In the genomic region with DNA sequence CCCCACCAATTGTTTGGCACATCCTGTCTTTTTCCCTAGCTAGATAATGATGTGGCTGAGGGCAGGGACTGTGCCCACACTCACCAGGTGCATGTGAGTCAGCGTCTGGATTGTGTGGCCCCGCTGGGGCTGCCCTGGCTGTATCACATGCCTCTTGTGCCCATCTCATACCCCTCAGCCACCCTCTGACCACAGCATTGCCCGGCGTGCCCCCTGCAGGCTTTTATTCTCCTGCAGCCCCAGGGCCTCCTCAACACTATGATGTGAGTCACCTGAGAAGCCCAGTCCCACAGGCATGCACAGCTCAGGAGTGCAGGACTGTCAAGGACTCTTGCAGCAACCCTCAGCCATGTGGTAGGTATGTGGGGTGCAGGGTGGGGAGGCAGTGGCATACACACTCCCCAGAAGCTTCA, we compare ENCODE assay signal across 15 cellular contexts. TPM values are rescaled to one million over a fixed set of nuclear protein-coding genes. Genes with fewer than 3 reads are reported as not detected.
DNase-seq lines count a peak whose midpoint lies in the region; ATAC-seq and TF ChIP-seq lines count a peak whose summit lies in the region.
"Had no signal": no experiment of that assay in that cellular context is flagged by ENCODE, and none has a peak within 500 bp of the region (broad histone marks: within the 10 kb centered on the region; RNA-seq: fewer than 3 reads in every experiment).

No MANE protein-coding gene starts in this region.

- DNase-seq in DMS153 (lab: John Stamatoyannopoulos, UW) = peak; percentile 43
- no peak for DNase-seq in DMS153 treated with DMSO at 0.1 percent for 48 hours (lab: John Stamatoyannopoulos, UW; ENCODE audit: unreplicated experiment)
- peak; percentile 23 for DNase-seq in NB4 (ENCODE audit: low read depth)
- no peak for DNase-seq in astrocyte of the cerebellum (ENCODE audit: low read depth)
- DNase-seq in posterior vena cava (ENCODE audit: low spot score) = peak; percentile 69
- no peak for DNase-seq in ureter (ENCODE audit: low spot score)
- no peak for DNase-seq in HT-29 (ENCODE audit: low spot score)
- DNase-seq: activated CD4-positive, alpha-beta T cell treated with anti-CD3 and anti-CD28 coated beads, Interleukin-2, amount 50 U/mL, for 48 hours; body of pancreas; Kasumi-1; left ventricle myocardium inferior; naive thymus-derived CD8-positive, alpha-beta T cell; T-helper 2 cell had no signal

- intact Hi-C loops in posterior vena cava (cut with DNase I) = no loop called here

- in situ Hi-C loops in astrocyte of the cerebellum (cut with HindIII; ENCODE audit: low sequenced_read_pairs) = no loop called here

- TF ChIP-seq POLR2A in NB4 (IDR thresholded peaks at IDR 0.05; ENCODE audit: extremely low read depth, insufficient read length) = no peak

- no peak for ATAC-seq in HG03045 (IDR thresholded peaks at IDR 0.05; ENCODE audit: unreplicated experiment)
- ATAC-seq: body of pancreas; naive thymus-derived CD8-positive, alpha-beta T cell had no signal

- TF ChIP-seq CTCF in NB4 (IDR thresholded peaks at IDR 0.05; ENCODE audit: low read depth, low read length) (no peak), astrocyte of the cerebellum (IDR thresholded peaks at IDR 0.05; ENCODE audit: low read depth, low read length, missing control alignments) (peak; percentile 12)

- H3K4me3 ChIP-seq in NB4 (ENCODE audit: low read depth, low read length) (no peak overlapping the region), astrocyte of the cerebellum (ENCODE audit: low read depth, low read length) (no peak overlapping the region)
- H3K4me3 ChIP-seq: body of pancreas, left ventricle myocardium inferior had no signal

RNA-seq across cellular contexts. Expression of a gene that starts 14.8 kb away (rescaled TPM):
- 1 to 10 TPM; 5.7 to 9.3 TPM for total RNA-seq in posterior vena cava
- total RNA-seq in ureter = 40.7 TPM
- 9.3 and 9.8 TPM in 2 replicates for total RNA-seq in HT-29 (2014; rRNA removed; shearing (Covaris generic))
- total RNA-seq: naive thymus-derived CD8-positive, alpha-beta T cell had no signal

RNA-seq across cellular contexts. Expression of a gene that starts 50.2 kb away (rescaled TPM):
- not detected for total RNA-seq in posterior vena cava
- not detected for total RNA-seq in ureter
- total RNA-seq in HT-29 (2014; rRNA removed; shearing (Covaris generic)) = not detected in 2 replicates
- total RNA-seq: glomerular endothelial cell; left ventricle myocardium inferior; naive thymus-derived CD8-positive, alpha-beta T cell had no signal

Comparison
In these comparisons a context has a peak if more than half of its experiments do, and no peak if none do; other contexts are left out.
1. DNase-seq: peak in DMS153 (single experiment), NB4 (single experiment) and posterior vena cava (single experiment); none in DMS153 treated with DMSO at 0.1 percent for 48 hours (single experiment), astrocyte of the cerebellum (single experiment), ureter (single experiment) and HT-29 (single experiment).